In the genomic region with DNA sequence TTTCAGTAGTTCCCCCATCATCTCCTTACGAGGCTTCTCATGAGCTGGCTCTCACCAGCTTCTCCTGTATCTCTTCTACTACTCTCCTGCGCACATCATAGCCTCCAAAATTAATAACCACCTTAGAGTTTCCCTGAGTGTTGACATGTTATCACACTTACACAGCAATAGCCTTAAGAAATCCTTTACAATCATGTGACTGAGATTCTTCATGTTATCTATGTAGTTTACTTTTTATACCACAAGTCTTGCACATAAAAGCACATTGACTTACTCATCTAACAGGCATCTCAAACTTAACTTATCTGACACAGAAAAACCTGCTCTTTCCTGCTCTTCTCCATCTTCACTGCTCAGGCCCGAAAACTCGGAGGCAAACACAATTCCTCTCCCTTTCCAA, we compare ENCODE assay signal across 21 cellular contexts.
DNase-seq lines count a peak whose midpoint lies in the region; TF ChIP-seq lines count a peak whose summit lies in the region.
"Had no signal": no experiment of that assay in that cellular context is flagged by ENCODE, and none has a peak within 500 bp of the region (broad histone marks: within the 10 kb centered on the region; RNA-seq: fewer than 3 reads in every experiment).

No MANE protein-coding gene starts in this region.

- H3K79me2 ChIP-seq in GM23248 (ENCODE audit: insufficient read depth), result no peaks in the 10 kb centered on the region
- no peaks in the 10 kb centered on the region for H3K79me2 ChIP-seq in OCI-LY3 (ENCODE audit: low read length)

- H3K36me3 ChIP-seq in GM23248 (ENCODE audit: low read depth) (no peaks in the 10 kb centered on the region), OCI-LY3 (replicated peaks; ENCODE audit: low read depth, low read length) (no peaks in the 10 kb centered on the region)
- H3K36me3 ChIP-seq in effector memory CD4-positive, alpha-beta T cell (ENCODE audit: control insufficient read depth, insufficient read depth, low read length), result no peaks in the 10 kb centered on the region
- H3K36me3 ChIP-seq: gastroesophageal sphincter, lower lobe of right lung, neural progenitor cell, thoracic aorta, vagina had no signal

- H3K27me3 ChIP-seq in GM23248 (replicated peaks; ENCODE audit: insufficient read depth) (no peaks in the 10 kb centered on the region), OCI-LY3 (ENCODE audit: low read depth, low read length) (no peaks in the 10 kb centered on the region)
- H3K27me3 ChIP-seq in effector memory CD4-positive, alpha-beta T cell (replicated peaks; ENCODE audit: control insufficient read depth, insufficient read depth, low read length, poor library complexity, severe bottlenecking), result no peaks in the 10 kb centered on the region
- H3K27me3 ChIP-seq: gastroesophageal sphincter, neural progenitor cell, vagina had no signal

- DNase-seq in GM23248 (peak; percentile 20), renal cortical epithelial cell (ENCODE audit: low read depth) (peak; percentile 31), GM13977 (ENCODE audit: low spot score) (no peak), DMS 273 treated with DMSO at 0.1 percent for 48 hours (lab: John Stamatoyannopoulos, UW) (no peak), cerebellar nuclear complex (lab: John Stamatoyannopoulos, UW) (no peak)
- no peak for DNase-seq in effector memory CD4-positive, alpha-beta T cell
- DNase-seq: activated CD4-positive, alpha-beta T cell treated with anti-CD3 and anti-CD28 coated beads, Interleukin-2, amount 50 U/mL, for 1 hour; amygdala; caudate nucleus; CD4-positive, alpha-beta T cell; DMS153; lower lobe of right lung; NCI-H1092; NCI-H187 treated with DMSO at 0.1 percent for 48 hours; SHP77 treated with DMSO at 0.1 percent for 48 hours had no signal

- no peak overlapping the region for H3K9ac ChIP-seq in GM23248
- no peak overlapping the region for H3K9ac ChIP-seq in OCI-LY3 (ENCODE audit: low read length)
- H3K9ac ChIP-seq: neural progenitor cell had no signal

- H4K20me1 ChIP-seq in GM23248 (ENCODE audit: insufficient read depth) (no peaks in the 10 kb centered on the region), OCI-LY3 (ENCODE audit: insufficient read depth, low read length) (no peaks in the 10 kb centered on the region)

- H3K4me2 ChIP-seq in GM23248 (ENCODE audit: unreplicated experiment), result no peak overlapping the region
- peak overlapping the region; percentile 74 for H3K4me2 ChIP-seq in OCI-LY3 (ENCODE audit: low read length)
- H3K4me2 ChIP-seq: neural progenitor cell, PC-9 had no signal

- H3K9me3 ChIP-seq in GM23248 (ENCODE audit: low read depth) (no peaks in the 10 kb centered on the region), OCI-LY3 (ENCODE audit: insufficient read depth, low read length) (no peaks in the 10 kb centered on the region)
- no peaks in the 10 kb centered on the region for H3K9me3 ChIP-seq in effector memory CD4-positive, alpha-beta T cell (ENCODE audit: control insufficient read depth, low read length)
- H3K9me3 ChIP-seq: gastroesophageal sphincter, lower lobe of right lung, thoracic aorta, vagina had no signal

- no peak overlapping the region for H3K27ac ChIP-seq in GM23248
- H3K27ac ChIP-seq in OCI-LY3 (ENCODE audit: low read length), result peak overlapping the region; percentile 65
- H3K27ac ChIP-seq in effector memory CD4-positive, alpha-beta T cell (ENCODE audit: insufficient read depth, low read length, poor library complexity, severe bottlenecking), result peak overlapping the region; percentile 35
- H3K27ac ChIP-seq: lower lobe of right lung, neural progenitor cell, PC-9, thoracic aorta, vagina had no signal

- H3K4me1 ChIP-seq in GM23248 (ENCODE audit: insufficient read depth) (peaks cover 40% of the 10 kb centered on the region), OCI-LY3 (ENCODE audit: low read length) (peaks cover 65% of the 10 kb centered on the region)
- peaks cover 37% of the 10 kb centered on the region for H3K4me1 ChIP-seq in effector memory CD4-positive, alpha-beta T cell (ENCODE audit: control insufficient read depth, insufficient read depth, low read length, poor library complexity, severe bottlenecking)
- H3K4me1 ChIP-seq: vagina had no signal

- no peaks in the 10 kb centered on the region for H3K9me2 ChIP-seq in GM23248 (ENCODE audit: insufficient read depth)

- in situ Hi-C loops in GM23248 (cut with MboI), result no loop called here
- in situ Hi-C loops in GM13977 (cut with MboI; ENCODE audit: low pct_unique_long_range_greater_than_20kb, low sequenced_read_pairs, unreplicated experiment), result no loop called here

- TF ChIP-seq CTCF in OCI-LY3 (IDR thresholded peaks at IDR 0.05; ENCODE audit: low read depth, low read length) (no peak), GM13977 (IDR thresholded peaks at IDR 0.05; ENCODE audit: extremely low read depth, insufficient read depth, missing control alignments) (no peak)

- WGBS in GM23248 (ENCODE audit: low coverage in 1 of 2, low lambda C conversion rate in 2 of 2, missing lambda C conversion rate in 2 of 2), 2 experiments, result 84 to 87% methylated on average over 4 of the region's 4 CpGs

- H2AFZ ChIP-seq in GM23248 (no peak overlapping the region), OCI-LY3 (ENCODE audit: low read depth, low read length) (peak overlapping the region; percentile 47; the same call in 1 of the 2 replicates)
- H2AFZ ChIP-seq: neural progenitor cell, PC-9 had no signal

- peaks cover 36% of the 10 kb centered on the region for H3F3A ChIP-seq in GM23248 (ENCODE audit: insufficient read depth)

- no peak overlapping the region for H3K4me3 ChIP-seq in GM23248
- H3K4me3 ChIP-seq in OCI-LY3 (ENCODE audit: low read length), result 0 out of 2 replicates have a peak overlapping the region, but pooled peaks have one; percentile 48
- H3K4me3 ChIP-seq in effector memory CD4-positive, alpha-beta T cell (ENCODE audit: insufficient read depth, low read depth, low read length, poor library complexity, severe bottlenecking), result no peak overlapping the region
- H3K4me3 ChIP-seq: gastroesophageal sphincter, lower lobe of right lung, neural progenitor cell, PC-9, thoracic aorta, vagina had no signal

Comparison
In these comparisons a context has a peak if more than half of its experiments do, and no peak if none do; other contexts are left out.
1. DNase-seq: peak in GM23248 (single experiment) and renal cortical epithelial cell (single experiment); none in effector memory CD4-positive, alpha-beta T cell (0 of 3), GM13977 (single experiment), DMS 273 treated with DMSO at 0.1 percent for 48 hours (single experiment) and cerebellar nuclear complex (0 of 2).